Comparison of ENCODE assay signal across 22 cellular contexts in genomic region chr19:45414468-45414867, GRCh38.
"Had no signal": no experiment of that assay in that cellular context is flagged by ENCODE, and none has a peak within 500 bp of the region (broad histone marks: within the 10 kb centered on the region; RNA-seq: fewer than 3 reads in every experiment).

No MANE protein-coding gene starts in this region.

- H3K27me3 Mint-ChIP-seq: activated naive CD8-positive, alpha-beta T cell; central memory CD8-positive, alpha-beta T cell; dendritic cell treated with granulocyte-macrophage colony-stimulating factor and Interleukin-4, amounts not matched to agents 40 ng/mL and 50 ng/mL, for 4 days; natural killer cell treated with Interleukin-12 subunit alpha and Interleukin-12 subunit beta and Interleukin-15 and Interleukin-18, amount 100 ng/mL, for 72 hours had no signal

- H3K4me3 ChIP-seq: esophagus muscularis mucosa, heart left ventricle, lower lobe of right lung, mucosa of descending colon, suprapubic skin, tibial artery had no signal

- H3K4me1 Mint-ChIP-seq: central memory CD8-positive, alpha-beta T cell; endodermal cell had no signal

- FAIRE-seq: bronchial epithelial cell had no signal

- H3K36me3 Mint-ChIP-seq: natural killer cell treated with Interleukin-12 subunit alpha and Interleukin-12 subunit beta and Interleukin-15 and Interleukin-18, amount 100 ng/mL, for 72 hours had no signal

- ATAC-seq: foreskin keratinocyte; heart left ventricle; left lobe of liver; lower lobe of right lung; mucosa of descending colon; natural killer cell treated with Interleukin-12 subunit alpha and Interleukin-12 subunit beta and Interleukin-15 and Interleukin-18, amount 100 ng/mL, for 72 hours; right cardiac atrium had no signal

- DNase-seq: activated CD4-positive, alpha-beta T cell treated with anti-CD3 and anti-CD28 coated beads for 4 hours; activated CD4-positive, alpha-beta T cell treated with anti-CD3 and anti-CD28 coated beads, Interleukin-2, amount 50 U/mL, for 48 hours; activated CD4-positive, CD25-positive, alpha-beta regulatory T cell; activated CD8-positive, alpha-beta memory T cell treated with anti-CD3 and anti-CD28 coated beads for 24 hours; endodermal cell; foreskin keratinocyte; lower lobe of right lung; mucosa of descending colon; stimulated activated CD4-positive, alpha-beta T cell treated with anti-CD3 and anti-CD28 coated beads, Interleukin-15, amount 100 ng/mL, for 24 hours; stimulated activated CD4-positive, alpha-beta T cell treated with anti-CD3 and anti-CD28 coated beads, Interleukin-2, amount 100 ng/mL, for 24 hours; stimulated activated naive CD4-positive, alpha-beta T cell; tibial artery had no signal

- H3K27ac ChIP-seq: esophagus muscularis mucosa, foreskin keratinocyte, lower lobe of right lung, suprapubic skin, tibial artery had no signal

- H3K27ac Mint-ChIP-seq: activated naive CD8-positive, alpha-beta T cell; dendritic cell treated with granulocyte-macrophage colony-stimulating factor and Interleukin-4, amounts not matched to agents 40 ng/mL and 50 ng/mL, for 4 days; natural killer cell treated with Interleukin-12 subunit alpha and Interleukin-12 subunit beta and Interleukin-15 and Interleukin-18, amount 100 ng/mL, for 72 hours had no signal

- H3K4me3 Mint-ChIP-seq: activated naive CD8-positive, alpha-beta T cell; central memory CD8-positive, alpha-beta T cell; dendritic cell treated with granulocyte-macrophage colony-stimulating factor and Interleukin-4, amounts not matched to agents 40 ng/mL and 50 ng/mL, for 4 days; endodermal cell; natural killer cell treated with Interleukin-12 subunit alpha and Interleukin-12 subunit beta and Interleukin-15 and Interleukin-18, amount 100 ng/mL, for 72 hours had no signal

- H3K4me1 ChIP-seq: foreskin keratinocyte, tibial artery had no signal

- H3K9me3 ChIP-seq: esophagus muscularis mucosa, heart left ventricle, lower lobe of right lung, mucosa of descending colon, suprapubic skin, tibial artery had no signal

- H3K27me3 ChIP-seq: esophagus muscularis mucosa, foreskin keratinocyte, heart left ventricle, suprapubic skin, tibial artery had no signal

- H3K9me3 Mint-ChIP-seq: central memory CD8-positive, alpha-beta T cell; dendritic cell treated with granulocyte-macrophage colony-stimulating factor and Interleukin-4, amounts not matched to agents 40 ng/mL and 50 ng/mL, for 4 days; endodermal cell; natural killer cell treated with Interleukin-12 subunit alpha and Interleukin-12 subunit beta and Interleukin-15 and Interleukin-18, amount 100 ng/mL, for 72 hours had no signal
